In genomic region chr19:19541572-19541971, GRCh38 we compare ENCODE assay signal across 17 cellular contexts. TPM values are rescaled to one million over a fixed set of nuclear protein-coding genes. Genes with fewer than 3 reads are reported as not detected.
DNase-seq lines count a peak whose midpoint lies in the region; ATAC-seq, FAIRE-seq and TF ChIP-seq lines count a peak whose summit lies in the region.
"Had no signal": no experiment of that assay in that cellular context is flagged by ENCODE, and none has a peak within 500 bp of the region (broad histone marks: within the 10 kb centered on the region; RNA-seq: fewer than 3 reads in every experiment).

No MANE protein-coding gene starts in this region.

- no peak overlapping the region for H3K27ac Mint-ChIP-seq in MCF 10A (ENCODE audit: low read depth, unreplicated experiment)
- no peak overlapping the region for H3K27ac Mint-ChIP-seq in T-helper 17 cell
- no peak overlapping the region for H3K27ac Mint-ChIP-seq in glutamatergic neuron (ENCODE audit: unreplicated experiment)
- no peak overlapping the region for H3K27ac Mint-ChIP-seq in stimulated activated naive B cell treated with anti-CD40 and anti-IgM and Interleukin-4, amounts not matched to agents 10 μg/mL and 1 μg/mL and 100 μg/mL, for 72 hours

- POLR2A ChIA-PET in MCF 10A (lab: Yijun Ruan, JAX): interaction anchor here (0.7 kb wide), 1 partner anchor 234 kb away, joined by 3 read pairs; no protein-coding TSS in a partner anchor

- no peak for FAIRE-seq in kidney (lab: Jason Lieb, UNC)
- FAIRE-seq: frontal cortex had no signal

- intact Hi-C loops in breast epithelium (cut with DNase I; ENCODE audit: low total_unique reads) (no loop called here), MCF 10A (cut with micrococcal nuclease) (no loop called here), vagina (cut with DNase I) (loop anchor here (10.0 kb wide), 1 partner anchor 413 kb away; no protein-coding TSS in a partner anchor), kidney (cut with DNase I) (no loop called here)

- H3K36me3 ChIP-seq in breast epithelium (no peaks in the 10 kb centered on the region), vagina (no peaks in the 10 kb centered on the region), kidney (ENCODE audit: control insufficient read depth in 1 of 2, insufficient read depth in 2 of 2, low read length in 2 of 2) (no peaks in the 10 kb centered on the region)
- H3K36me3 ChIP-seq: thyroid gland had no signal

- no peak for TF ChIP-seq POLR2A in breast epithelium (IDR thresholded peaks at IDR 0.05)
- no peak for TF ChIP-seq POLR2A in vagina (IDR thresholded peaks at IDR 0.05)

- H3K36me3 Mint-ChIP-seq in MCF 10A (ENCODE audit: insufficient read depth, unreplicated experiment) (peaks cover 7% of the 10 kb centered on the region), T-helper 17 cell (ENCODE audit: low read depth) (no peaks in the 10 kb centered on the region), glutamatergic neuron (ENCODE audit: unreplicated experiment) (no peaks in the 10 kb centered on the region)
- peaks cover 6 to 9% of the 10 kb centered on the region in 2 donors for H3K36me3 Mint-ChIP-seq in stimulated activated naive B cell treated with anti-CD40 and anti-IgM and Interleukin-4, amounts not matched to agents 10 μg/mL and 1 μg/mL and 100 μg/mL, for 72 hours

- no peaks in the 10 kb centered on the region for H3K4me1 Mint-ChIP-seq in MCF 10A (ENCODE audit: insufficient read depth, unreplicated experiment)
- peaks cover 26% of the 10 kb centered on the region for H3K4me1 Mint-ChIP-seq in T-helper 17 cell
- peaks cover 12% of the 10 kb centered on the region for H3K4me1 Mint-ChIP-seq in glutamatergic neuron (ENCODE audit: low read depth, unreplicated experiment)
- peaks cover 20 to 29% of the 10 kb centered on the region in 2 donors for H3K4me1 Mint-ChIP-seq in stimulated activated naive B cell treated with anti-CD40 and anti-IgM and Interleukin-4, amounts not matched to agents 10 μg/mL and 1 μg/mL and 100 μg/mL, for 72 hours

- H3K27ac ChIP-seq in breast epithelium (no peak overlapping the region), vagina (no peak overlapping the region), kidney (ENCODE audit: low read depth in 2 of 2, low read length in 2 of 2) (no peak overlapping the region)
- H3K27ac ChIP-seq: thyroid gland had no signal

- TF ChIP-seq CTCF in breast epithelium (IDR thresholded peaks at IDR 0.05) (no peak), MCF 10A (IDR thresholded peaks at IDR 0.05; ENCODE audit: unreplicated experiment) (no peak), glutamatergic neuron (IDR thresholded peaks at IDR 0.05; ENCODE audit: partially characterized antibody, unreplicated experiment) (no peak), vagina (IDR thresholded peaks at IDR 0.05) (no peak), kidney (IDR thresholded peaks at IDR 0.05; ENCODE audit: borderline replicate concordance, extremely low read depth, insufficient read depth) (no peak)

- no TSS peak for BruUV-seq in MCF 10A (replicated peaks; lab: Mats Ljungman, UMichigan)

- no peak for ATAC-seq in T-helper 17 cell
- ATAC-seq in stimulated activated naive B cell treated with anti-CD40 and anti-IgM and Interleukin-4, amounts not matched to agents 10 μg/mL and 1 μg/mL and 100 μg/mL, for 72 hours (replicated peaks): no peak

- H3K9me3 ChIP-seq in breast epithelium (peaks cover 0 to 5% of the 10 kb centered on the region in 2 donors), T-helper 17 cell (ENCODE audit: control insufficient read depth, low read length, poor library complexity, severe bottlenecking) (no peaks in the 10 kb centered on the region), vagina (no peaks in the 10 kb centered on the region), kidney (ENCODE audit: control insufficient read depth in 1 of 2, low read length in 2 of 2) (no peaks in the 10 kb centered on the region)
- H3K9me3 ChIP-seq: thyroid gland had no signal

- DNase-seq in breast epithelium (ENCODE audit: low spot score in 2 of 2) (no peak), MCF 10A (ENCODE audit: unreplicated experiment) (no peak), T-helper 17 cell (no peak), glutamatergic neuron (peak; percentile 13), vagina (ENCODE audit: extremely low spot score in 2 of 2) (no peak), kidney (no peak), NCI-H526 (lab: John Stamatoyannopoulos, UW) (no peak)
- no peak for DNase-seq in stimulated activated naive B cell treated with anti-CD40 and anti-IgM and Interleukin-4, amounts not matched to agents 10 μg/mL and 1 μg/mL and 100 μg/mL, for 72 hours
- DNase-seq: GOT3, KBM-7, MV-4-11, NCI-H1694 treated with DMSO at 0.1 percent for 48 hours, NCI-H2227 treated with DMSO at 0.1 percent for 48 hours had no signal

- H3K4me3 ChIP-seq in breast epithelium (peak overlapping the region in 2 of 3 donors; percentile 39 to 54), vagina (peak overlapping the region in 1 of 2 donors; percentile 16), kidney (ENCODE audit: low read length in 2 of 2) (no peak overlapping the region)

- H3K9me3 Mint-ChIP-seq in MCF 10A (ENCODE audit: unreplicated experiment) (no peaks in the 10 kb centered on the region), glutamatergic neuron (ENCODE audit: unreplicated experiment) (peaks cover 6% of the 10 kb centered on the region)
- H3K9me3 Mint-ChIP-seq in stimulated activated naive B cell treated with anti-CD40 and anti-IgM and Interleukin-4, amounts not matched to agents 10 μg/mL and 1 μg/mL and 100 μg/mL, for 72 hours: no peaks in the 10 kb centered on the region

- CTCF ChIA-PET in MCF 10A (lab: Yijun Ruan, JAX): no interaction called here

- no peak overlapping the region for H3K4me3 Mint-ChIP-seq in MCF 10A (ENCODE audit: unreplicated experiment)
- H3K4me3 Mint-ChIP-seq in T-helper 17 cell: peak overlapping the region; percentile 89
- H3K4me3 Mint-ChIP-seq in glutamatergic neuron (ENCODE audit: unreplicated experiment): no peak overlapping the region
- H3K4me3 Mint-ChIP-seq in stimulated activated naive B cell treated with anti-CD40 and anti-IgM and Interleukin-4, amounts not matched to agents 10 μg/mL and 1 μg/mL and 100 μg/mL, for 72 hours: peak overlapping the region; percentile 76 to 84

- no peaks in the 10 kb centered on the region for H3K27me3 Mint-ChIP-seq in MCF 10A (ENCODE audit: insufficient read depth, unreplicated experiment)
- peaks cover 6% of the 10 kb centered on the region for H3K27me3 Mint-ChIP-seq in T-helper 17 cell
- H3K27me3 Mint-ChIP-seq in glutamatergic neuron (ENCODE audit: unreplicated experiment): peaks cover 19% of the 10 kb centered on the region
- H3K27me3 Mint-ChIP-seq in stimulated activated naive B cell treated with anti-CD40 and anti-IgM and Interleukin-4, amounts not matched to agents 10 μg/mL and 1 μg/mL and 100 μg/mL, for 72 hours: peaks cover 52 to 69% of the 10 kb centered on the region in 2 donors

- H3K4me1 ChIP-seq in breast epithelium (peaks cover 0 to 7% of the 10 kb centered on the region in 2 donors), vagina (peaks cover 37% of the 10 kb centered on the region), kidney (ENCODE audit: control insufficient read depth in 1 of 2, insufficient read depth in 1 of 2, low read depth in 1 of 2, low read length in 2 of 2) (peaks cover 5 to 17% of the 10 kb centered on the region in 2 donors)

- H3K9ac ChIP-seq in kidney (ENCODE audit: low read length in 2 of 2): no peak overlapping the region

- H3K27me3 ChIP-seq in breast epithelium (no peaks in the 10 kb centered on the region), vagina (no peaks in the 10 kb centered on the region)
- H3K27me3 ChIP-seq: thyroid gland had no signal

RNA-seq across cellular contexts. Expression of gene CILP2, which starts 3.5 kb away (rescaled TPM):
- total RNA-seq in breast epithelium: under 1 TPM; 0.15 to 0.66 (median 0.16) TPM
- total RNA-seq in MCF 10A (2022): 0.12 and 0.29 TPM in 2 replicates
- total RNA-seq in T-helper 17 cell: under 1 TPM; 0.73 to 0.99 TPM
- total RNA-seq in glutamatergic neuron (ENCODE audit: unreplicated experiment): 40.9 TPM
- total RNA-seq in vagina: 0.98 TPM
- total RNA-seq in kidney: 0.41 TPM
- polyA plus RNA-seq in kidney (ENCODE audit: insufficient read depth, low read depth, low replicate concordance): not detected
- total RNA-seq: kidney epithelial cell, SK-MEL-5 had no signal

RNA-seq across cellular contexts. Expression of gene YJEFN3, which starts 12.9 kb away (rescaled TPM):
- total RNA-seq in breast epithelium (1 to 10 TPM in 2 of 3 donors, under 1 TPM in 1; 0.88 to 2.0 (median 1.3) TPM), MCF 10A (2022) (11.9 and 21.7 TPM in 2 replicates), T-helper 17 cell (1 to 10 TPM; 3.0 to 6.1 TPM), glutamatergic neuron (ENCODE audit: unreplicated experiment) (21.6 TPM), vagina (2.5 TPM), kidney (3.7 TPM)
- polyA plus RNA-seq in kidney (ENCODE audit: insufficient read depth, low read depth, low replicate concordance): 3.1 TPM

RNA-seq across cellular contexts. Expression of gene NDUFA13, which starts 25.5 kb away (rescaled TPM):
- 100 to 1,000 TPM in 1 of 3 donors, 10 to 100 TPM in 2; 97.3 to 134 (median 99.2) TPM for total RNA-seq in breast epithelium
- total RNA-seq in MCF 10A (2022): 354 and 393 TPM in 2 replicates
- 100 to 1,000 TPM; 175 to 195 TPM for total RNA-seq in T-helper 17 cell
- total RNA-seq in glutamatergic neuron (ENCODE audit: unreplicated experiment): 394 TPM
- total RNA-seq in vagina: 47.9 TPM
- 328 TPM for total RNA-seq in kidney
- polyA plus RNA-seq in kidney (ENCODE audit: insufficient read depth, low read depth, low replicate concordance): 627 TPM

RNA-seq across cellular contexts. Expression of gene TSSK6, which starts 26.2 kb away (rescaled TPM):
- total RNA-seq in breast epithelium (1 to 10 TPM in 2 of 3 donors, under 1 TPM in 1; 0.96 to 2.9 (median 2.3) TPM), MCF 10A (2022) (4.8 and 6.6 TPM in 2 replicates), T-helper 17 cell (1 to 10 TPM; 3.8 to 3.9 TPM), glutamatergic neuron (ENCODE audit: unreplicated experiment) (1.7 TPM), vagina (0.98 TPM), kidney (3.7 TPM)
- 1.4 TPM for polyA plus RNA-seq in kidney (ENCODE audit: insufficient read depth, low read depth, low replicate concordance)

Comparison
In these comparisons a context has a peak if more than half of its experiments do, and no peak if none do; other contexts are left out.
1. H3K4me3 ChIP-seq: peak in breast epithelium (2 of 3); none in kidney (0 of 2).
2. H3K4me3 Mint-ChIP-seq: peak in T-helper 17 cell (single experiment) and stimulated activated naive B cell treated with anti-CD40 and anti-IgM and Interleukin-4, amounts not matched to agents 10 μg/mL and 1 μg/mL and 100 μg/mL, for 72 hours (2 of 2); none in MCF 10A (single experiment) and glutamatergic neuron (single experiment).
3. RNA of gene CILP2, which starts 3.5 kb away (total RNA-seq): 40.9 TPM in glutamatergic neuron (single experiment); 0.73 to 0.99 TPM in T-helper 17 cell, 0.98 TPM in vagina (single experiment), 0.41 TPM in kidney (single experiment), 0.15 to 0.66 TPM in breast epithelium and 0.12 to 0.29 TPM in MCF 10A; every median in the first group is over 10 times any median in the second.